25 cellular contexts compared by ENCODE assay signal in the genomic region with DNA sequence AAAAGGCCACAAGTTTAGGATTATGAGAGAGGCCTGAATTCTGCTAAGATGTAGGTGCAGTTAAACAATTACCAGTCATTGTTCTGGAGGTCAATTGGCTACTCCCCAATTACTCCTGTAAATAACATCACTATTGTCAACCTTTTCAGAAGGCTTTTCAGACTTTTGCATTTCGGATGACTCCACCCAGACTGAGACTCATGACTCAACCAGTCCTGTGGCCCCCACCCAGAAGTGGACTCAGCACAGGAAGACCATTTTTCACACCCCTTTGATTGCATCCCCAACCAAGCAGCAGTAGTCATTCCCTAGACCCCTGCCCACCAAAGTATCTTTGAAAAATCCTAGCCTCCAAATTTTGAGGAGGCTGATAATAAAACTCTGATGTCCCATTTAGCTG.
DNase-seq lines count a peak whose midpoint lies in the region; ATAC-seq and TF ChIP-seq lines count a peak whose summit lies in the region.
"Had no signal": no experiment of that assay in that cellular context is flagged by ENCODE, and none has a peak within 500 bp of the region (broad histone marks: within the 10 kb centered on the region; RNA-seq: fewer than 3 reads in every experiment).

No MANE protein-coding gene starts in this region.

- H3K4me1 Mint-ChIP-seq in GM23338 = peaks cover 44% of the 10 kb centered on the region
- peaks cover 18 to 43% of the 10 kb centered on the region in 2 donors for H3K4me1 Mint-ChIP-seq in stimulated activated naive B cell treated with anti-CD40 and anti-IgM and Interleukin-4, amounts not matched to agents 10 μg/mL and 1 μg/mL and 100 μg/mL, for 72 hours

- no peaks in the 10 kb centered on the region for H3F3A ChIP-seq in GM23338 (replicated peaks; ENCODE audit: low read depth)

- no peaks in the 10 kb centered on the region for H3K36me3 ChIP-seq in GM23338 (ENCODE audit: insufficient read depth)
- no peaks in the 10 kb centered on the region for H3K36me3 ChIP-seq in uterus

- H3K4me1 ChIP-seq in GM23338 (ENCODE audit: insufficient read depth) = peaks cover 49% of the 10 kb centered on the region
- no peaks in the 10 kb centered on the region for H3K4me1 ChIP-seq in uterus

- TF ChIP-seq CTCF in GM23338 (conservative IDR thresholded peaks at IDR 0.05; ENCODE audit: low read depth in 2 of 2) (no peak), dorsolateral prefrontal cortex (IDR thresholded peaks at IDR 0.05 in 54 of 56, conservative IDR thresholded peaks at IDR 0.05 in 2 of 56; ENCODE audit: low read depth in 1 of 56, partially characterized antibody in 56 of 56) (no peak), uterus (IDR thresholded peaks at IDR 0.05) (no peak)

- no peak overlapping the region for H2AFZ ChIP-seq in GM23338
- H2AFZ ChIP-seq: PC-9 had no signal

- H3K9me2 ChIP-seq in GM23338 (ENCODE audit: insufficient read depth) = no peaks in the 10 kb centered on the region

- in situ Hi-C loops in SK-MEL-5 (cut with HindIII; ENCODE audit: low pct_unique_long_range_greater_than_20kb, low sequenced_read_pairs) = no loop called here

- H3K4me3 ChIP-seq in GM23338 (no peak overlapping the region), dorsolateral prefrontal cortex (no peak overlapping the region), uterus (no peak overlapping the region)
- H3K4me3 ChIP-seq: K562, PC-9, SJSA1 had no signal

- ATAC-seq in GM23338 (no peak), GM18502 (IDR thresholded peaks at IDR 0.05; ENCODE audit: poor library complexity, unreplicated experiment) (no peak)
- no peak for ATAC-seq in stimulated activated naive B cell treated with anti-CD40 and anti-IgM and Interleukin-4, amounts not matched to agents 10 μg/mL and 1 μg/mL and 100 μg/mL, for 72 hours (replicated peaks)
- ATAC-seq: K562 had no signal

- H3K4me3 Mint-ChIP-seq in GM23338 = no peak overlapping the region
- H3K4me3 Mint-ChIP-seq in stimulated activated naive B cell treated with anti-CD40 and anti-IgM and Interleukin-4, amounts not matched to agents 10 μg/mL and 1 μg/mL and 100 μg/mL, for 72 hours = no peak overlapping the region
- H3K4me3 Mint-ChIP-seq: B cell; CD8-positive, alpha-beta memory T cell had no signal

- H4K20me1 ChIP-seq in GM23338 (replicated peaks; ENCODE audit: insufficient read depth) = no peaks in the 10 kb centered on the region

- H3K4me2 ChIP-seq in GM23338 = no peak overlapping the region
- H3K4me2 ChIP-seq: PC-9 had no signal

- H3K9me3 Mint-ChIP-seq in GM23338 = no peaks in the 10 kb centered on the region; the same call in 2 of the 3 replicates
- no peaks in the 10 kb centered on the region for H3K9me3 Mint-ChIP-seq in stimulated activated naive B cell treated with anti-CD40 and anti-IgM and Interleukin-4, amounts not matched to agents 10 μg/mL and 1 μg/mL and 100 μg/mL, for 72 hours
- H3K9me3 Mint-ChIP-seq: CD8-positive, alpha-beta memory T cell had no signal

- H3K27me3 ChIP-seq in GM23338 (ENCODE audit: insufficient read depth) (no peaks in the 10 kb centered on the region), dorsolateral prefrontal cortex (no peaks in the 10 kb centered on the region), uterus (no peaks in the 10 kb centered on the region)
- H3K27me3 ChIP-seq: SJSA1 had no signal

- H3K79me2 ChIP-seq in GM23338 (replicated peaks; ENCODE audit: insufficient read depth) = no peaks in the 10 kb centered on the region

- H3K36me3 Mint-ChIP-seq in GM23338 (ENCODE audit: low read depth) = no peaks in the 10 kb centered on the region
- peaks cover 19 to 37% of the 10 kb centered on the region in 2 donors for H3K36me3 Mint-ChIP-seq in stimulated activated naive B cell treated with anti-CD40 and anti-IgM and Interleukin-4, amounts not matched to agents 10 μg/mL and 1 μg/mL and 100 μg/mL, for 72 hours

- H3K27ac Mint-ChIP-seq in GM23338 = 0 out of 2 replicates have a peak overlapping the region, but pooled peaks have one; percentile 8
- H3K27ac Mint-ChIP-seq in stimulated activated naive B cell treated with anti-CD40 and anti-IgM and Interleukin-4, amounts not matched to agents 10 μg/mL and 1 μg/mL and 100 μg/mL, for 72 hours = peak overlapping the region; percentile 5
- H3K27ac Mint-ChIP-seq: B cell had no signal

- H3K9me3 ChIP-seq in uterus = no peaks in the 10 kb centered on the region
- H3K9me3 ChIP-seq: SJSA1 had no signal

- no peak for TF ChIP-seq POLR2A in uterus (IDR thresholded peaks at IDR 0.05)

- no peaks in the 10 kb centered on the region for H3K27me3 Mint-ChIP-seq in GM23338 (ENCODE audit: insufficient read depth, low read depth, poor library complexity)
- H3K27me3 Mint-ChIP-seq in stimulated activated naive B cell treated with anti-CD40 and anti-IgM and Interleukin-4, amounts not matched to agents 10 μg/mL and 1 μg/mL and 100 μg/mL, for 72 hours = no peaks in the 10 kb centered on the region
- H3K27me3 Mint-ChIP-seq: B cell had no signal

- intact Hi-C loops in dorsolateral prefrontal cortex (cut with DNase I) (loop anchor here in 1 of 2 donors (10.0 kb wide), 1 partner anchor 59 kb away; no protein-coding TSS in a partner anchor), uterus (cut with DNase I; ENCODE audit: low total_unique reads) (loop anchor here (2.0 kb wide), 1 partner anchor 13 kb away; no protein-coding TSS in a partner anchor)

- H3K27ac ChIP-seq in GM23338 (ENCODE audit: low read depth) (no peak overlapping the region), dorsolateral prefrontal cortex (peak overlapping the region in 58 of 59 donors; percentile 6 to 98 (median 88)), uterus (no peak overlapping the region)
- H3K27ac ChIP-seq: C4-2B, PC-9, SJSA1 had no signal

- no peak for DNase-seq in GM23338 (ENCODE audit: low spot score)
- DNase-seq in SK-MEL-5 (ENCODE audit: low read depth, low spot score) = peak; percentile 27
- no peak for DNase-seq in dorsolateral prefrontal cortex
- DNase-seq in stimulated activated naive B cell treated with anti-CD40 and anti-IgM and Interleukin-4, amounts not matched to agents 10 μg/mL and 1 μg/mL and 100 μg/mL, for 72 hours = no peak
- DNase-seq in COR-L47 (lab: John Stamatoyannopoulos, UW) = no peak
- no peak for DNase-seq in uterus
- DNase-seq: Calu3; CD8-positive, alpha-beta memory T cell; DND-41; H7; Kasumi-1; NCI-H1105; NCI-H1436 treated with DMSO at 0.1 percent for 48 hours; NCI-H187 treated with DMSO at 0.1 percent for 48 hours; NCI-H2107; NCI-H524; NCI-H82; NK-92 treated with Interleukin-12 subunit alpha and Interleukin-12 subunit beta, amount 100 ng/mL, for 24 hours; PC-9; Right ventricle myocardium superior had no signal

TF ChIP-seq in GM23338, 12 proteins besides CTCF, POLR2A, EP300 and RAD21 (continues in another document):
- TF ChIP-seq, protein P1, sequence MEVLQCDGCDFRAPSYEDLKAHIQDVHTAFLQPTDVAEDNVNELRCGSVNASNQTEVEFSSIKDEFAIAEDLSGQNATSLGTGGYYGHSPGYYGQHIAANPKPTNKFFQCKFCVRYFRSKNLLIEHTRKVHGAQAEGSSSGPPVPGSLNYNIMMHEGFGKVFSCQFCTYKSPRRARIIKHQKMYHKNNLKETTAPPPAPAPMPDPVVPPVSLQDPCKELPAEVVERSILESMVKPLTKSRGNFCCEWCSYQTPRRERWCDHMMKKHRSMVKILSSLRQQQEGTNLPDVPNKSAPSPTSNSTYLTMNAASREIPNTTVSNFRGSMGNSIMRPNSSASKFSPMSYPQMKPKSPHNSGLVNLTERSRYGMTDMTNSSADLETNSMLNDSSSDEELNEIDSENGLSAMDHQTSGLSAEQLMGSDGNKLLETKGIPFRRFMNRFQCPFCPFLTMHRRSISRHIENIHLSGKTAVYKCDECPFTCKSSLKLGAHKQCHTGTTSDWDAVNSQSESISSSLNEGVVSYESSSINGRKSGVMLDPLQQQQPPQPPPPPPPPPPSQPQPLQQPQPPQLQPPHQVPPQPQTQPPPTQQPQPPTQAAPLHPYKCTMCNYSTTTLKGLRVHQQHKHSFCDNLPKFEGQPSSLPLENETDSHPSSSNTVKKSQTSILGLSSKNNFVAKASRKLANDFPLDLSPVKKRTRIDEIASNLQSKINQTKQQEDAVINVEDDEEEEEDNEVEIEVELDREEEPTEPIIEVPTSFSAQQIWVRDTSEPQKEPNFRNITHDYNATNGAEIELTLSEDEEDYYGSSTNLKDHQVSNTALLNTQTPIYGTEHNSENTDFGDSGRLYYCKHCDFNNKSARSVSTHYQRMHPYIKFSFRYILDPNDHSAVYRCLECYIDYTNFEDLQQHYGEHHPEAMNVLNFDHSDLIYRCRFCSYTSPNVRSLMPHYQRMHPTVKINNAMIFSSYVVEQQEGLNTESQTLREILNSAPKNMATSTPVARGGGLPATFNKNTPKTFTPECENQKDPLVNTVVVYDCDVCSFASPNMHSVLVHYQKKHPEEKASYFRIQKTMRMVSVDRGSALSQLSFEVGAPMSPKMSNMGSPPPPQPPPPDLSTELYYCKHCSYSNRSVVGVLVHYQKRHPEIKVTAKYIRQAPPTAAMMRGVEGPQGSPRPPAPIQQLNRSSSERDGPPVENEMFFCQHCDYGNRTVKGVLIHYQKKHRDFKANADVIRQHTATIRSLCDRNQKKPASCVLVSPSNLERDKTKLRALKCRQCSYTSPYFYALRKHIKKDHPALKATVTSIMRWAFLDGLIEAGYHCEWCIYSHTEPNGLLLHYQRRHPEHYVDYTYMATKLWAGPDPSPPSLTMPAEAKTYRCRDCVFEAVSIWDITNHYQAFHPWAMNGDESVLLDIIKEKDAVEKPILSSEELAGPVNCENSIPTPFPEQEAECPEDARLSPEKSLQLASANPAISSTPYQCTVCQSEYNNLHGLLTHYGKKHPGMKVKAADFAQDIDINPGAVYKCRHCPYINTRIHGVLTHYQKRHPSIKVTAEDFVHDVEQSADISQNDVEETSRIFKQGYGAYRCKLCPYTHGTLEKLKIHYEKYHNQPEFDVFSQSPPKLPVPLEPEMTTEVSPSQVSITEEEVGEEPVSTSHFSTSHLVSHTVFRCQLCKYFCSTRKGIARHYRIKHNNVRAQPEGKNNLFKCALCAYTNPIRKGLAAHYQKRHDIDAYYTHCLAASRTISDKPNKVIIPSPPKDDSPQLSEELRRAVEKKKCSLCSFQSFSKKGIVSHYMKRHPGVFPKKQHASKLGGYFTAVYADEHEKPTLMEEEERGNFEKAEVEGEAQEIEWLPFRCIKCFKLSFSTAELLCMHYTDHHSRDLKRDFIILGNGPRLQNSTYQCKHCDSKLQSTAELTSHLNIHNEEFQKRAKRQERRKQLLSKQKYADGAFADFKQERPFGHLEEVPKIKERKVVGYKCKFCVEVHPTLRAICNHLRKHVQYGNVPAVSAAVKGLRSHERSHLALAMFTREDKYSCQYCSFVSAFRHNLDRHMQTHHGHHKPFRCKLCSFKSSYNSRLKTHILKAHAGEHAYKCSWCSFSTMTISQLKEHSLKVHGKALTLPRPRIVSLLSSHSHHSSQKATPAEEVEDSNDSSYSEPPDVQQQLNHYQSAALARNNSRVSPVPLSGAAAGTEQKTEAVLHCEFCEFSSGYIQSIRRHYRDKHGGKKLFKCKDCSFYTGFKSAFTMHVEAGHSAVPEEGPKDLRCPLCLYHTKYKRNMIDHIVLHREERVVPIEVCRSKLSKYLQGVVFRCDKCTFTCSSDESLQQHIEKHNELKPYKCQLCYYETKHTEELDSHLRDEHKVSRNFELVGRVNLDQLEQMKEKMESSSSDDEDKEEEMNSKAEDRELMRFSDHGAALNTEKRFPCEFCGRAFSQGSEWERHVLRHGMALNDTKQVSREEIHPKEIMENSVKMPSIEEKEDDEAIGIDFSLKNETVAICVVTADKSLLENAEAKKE (CRISPR knock-in tag; IDR thresholded peaks at IDR 0.05) = no peak
- no peak for TF ChIP-seq POLR2AphosphoS5 (IDR thresholded peaks at IDR 0.05; ENCODE audit: low read depth)

Comparison
In these comparisons a context has a peak if more than half of its experiments do, and no peak if none do; other contexts are left out.
1. H3K27ac ChIP-seq: peak in dorsolateral prefrontal cortex (58 of 59); none in GM23338 (single experiment) and uterus (0 of 2).